1 cellular context compared by ENCODE assay signal in the genomic region with DNA sequence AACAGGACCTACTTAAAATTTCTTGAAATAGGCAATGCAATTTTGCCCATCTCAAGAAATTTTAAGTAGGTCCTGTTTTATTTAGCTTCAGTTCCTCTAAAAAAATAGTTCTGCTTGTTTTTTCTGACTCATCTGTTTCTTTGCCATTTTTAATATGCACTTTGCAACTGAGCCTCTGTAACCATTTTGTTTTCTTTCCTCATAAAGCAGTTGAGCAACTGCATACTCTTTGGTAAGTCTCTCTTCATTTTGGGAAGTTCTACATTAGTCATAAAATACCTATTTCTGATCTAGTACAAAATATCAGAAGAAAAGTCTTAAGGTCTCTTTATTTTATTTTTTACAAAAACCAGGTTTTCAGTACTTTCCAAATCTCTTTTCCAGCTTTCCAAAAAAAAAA.
TF ChIP-seq lines count a peak whose summit lies in the region.

No MANE protein-coding gene starts in this region.

TF ChIP-seq in IMR-90, 13 proteins besides CTCF, POLR2A, EP300 and RAD21:
- TF ChIP-seq CEBPB (IDR thresholded peaks at IDR 0.05; ENCODE audit: low read depth, low read length) (peak; percentile 57), RCOR1 (IDR thresholded peaks at IDR 0.05; ENCODE audit: insufficient replicate concordance, low read length) (no peak)
TF ChIP-seq in IMR-90: peak in this region for 1.
